15 cellular contexts compared by ENCODE assay signal in the genomic region with DNA sequence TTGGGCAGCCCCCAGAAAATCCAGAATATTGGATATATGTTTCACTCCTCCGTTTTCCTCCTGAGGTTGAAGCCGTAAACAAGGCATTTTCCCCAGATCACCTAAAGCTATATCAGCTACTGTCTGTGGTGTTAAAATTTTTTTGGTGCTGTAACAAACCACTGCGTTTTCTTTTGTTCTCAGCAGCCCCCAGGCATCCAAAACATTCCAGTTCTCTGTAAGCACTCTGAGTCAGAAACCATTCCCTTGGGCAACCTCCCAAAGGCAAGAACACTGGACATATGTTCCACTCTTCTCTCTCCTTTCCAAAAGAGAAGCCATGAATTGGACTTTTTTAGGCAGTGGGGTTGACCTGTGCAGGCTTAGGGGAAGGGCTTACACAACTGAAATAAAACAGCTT.
"Had no signal": no experiment of that assay in that cellular context is flagged by ENCODE, and none has a peak within 500 bp of the region (broad histone marks: within the 10 kb centered on the region; RNA-seq: fewer than 3 reads in every experiment).

No MANE protein-coding gene starts in this region.

- DNase-seq: activated CD4-positive, alpha-beta memory T cell treated with anti-CD3 and anti-CD28 coated beads for 36 hours; activated CD4-positive, alpha-beta T cell treated with anti-CD3 and anti-CD28 coated beads for 36 hours; activated CD8-positive, alpha-beta memory T cell treated with anti-CD3 and anti-CD28 coated beads, Interleukin-2, amount 10 ng/mL, durations not matched to agents 7 days and 5 days; activated naive CD4-positive, alpha-beta T cell treated with anti-CD3 and anti-CD28 coated beads, Interleukin-2, amount 10 ng/mL, durations not matched to agents 7 days and 5 days; activated T-cell treated with anti-CD3 and anti-CD28 coated beads, Interleukin-2, amount 50 U/mL, for 1 hour; central memory CD4-positive, alpha-beta T cell; colonic mucosa; left ventricle myocardium inferior; mesenchymal stem cell; small intestine; stimulated activated CD4-positive, alpha-beta T cell treated with anti-CD3 and anti-CD28 coated beads, Interleukin-4, amount 100 ng/mL, for 24 hours; stimulated activated naive CD4-positive, alpha-beta T cell had no signal

- H3K27me3 ChIP-seq: ascending aorta, colonic mucosa, tibial nerve had no signal

- H3K4me1 ChIP-seq: ascending aorta, colonic mucosa, left ventricle myocardium inferior, tibial nerve had no signal

- H3K27ac ChIP-seq: ascending aorta, colonic mucosa, left ventricle myocardium inferior, tibial nerve had no signal

- ATAC-seq: activated CD4-positive, alpha-beta T cell treated with anti-CD3 and anti-CD28 coated beads for 36 hours; activated CD8-positive, alpha-beta memory T cell treated with anti-CD3 and anti-CD28 coated beads, Interleukin-2, amount 10 ng/mL, durations not matched to agents 7 days and 5 days; natural killer cell treated with Interleukin-12 subunit alpha and Interleukin-12 subunit beta and Interleukin-15 and Interleukin-18, amount 100 ng/mL, for 72 hours had no signal

- H3K4me3 ChIP-seq: ascending aorta, colonic mucosa, left ventricle myocardium inferior, tibial nerve had no signal

- H3K9me3 ChIP-seq: colonic mucosa had no signal

- H3K36me3 ChIP-seq: ascending aorta, colonic mucosa, left ventricle myocardium inferior, tibial nerve had no signal
